In genomic region chr2:166104084-166104483, GRCh38 we compare ENCODE assay signal across 38 cellular contexts. TPM values are rescaled to one million over a fixed set of nuclear protein-coding genes. Genes with fewer than 3 reads are reported as not detected.
"Had no signal": no experiment of that assay in that cellular context is flagged by ENCODE, and none has a peak within 500 bp of the region (broad histone marks: within the 10 kb centered on the region; RNA-seq: fewer than 3 reads in every experiment).

No MANE protein-coding gene starts in this region.

- H3K27me3 ChIP-seq: adrenal gland, body of pancreas, cardiac muscle cell had no signal

- H3K4me3 Mint-ChIP-seq: activated B cell treated with CpG ODN at 0.5 μM for 24 hours; activated CD4-positive, alpha-beta memory T cell treated with anti-CD3 and anti-CD28 coated beads for 36 hours; activated CD4-positive, alpha-beta T cell treated with anti-CD3 and anti-CD28 coated beads, Interleukin-2, amount 10 ng/mL, durations not matched to agents 24 days and 14 days; activated CD8-positive, alpha-beta T cell treated with anti-CD3 and anti-CD28 coated beads for 36 hours; activated naive CD4-positive, alpha-beta T cell treated with anti-CD3 and anti-CD28 coated beads for 36 hours; activated naive CD8-positive, alpha-beta T cell treated with anti-CD3 and anti-CD28 coated beads for 36 hours; activated T-cell treated with anti-CD3 and anti-CD28 coated beads, Interleukin-2, amount 50 U/mL, for 4 hours; activated T-cell treated with anti-CD3 and anti-CD28 coated beads, Interleukin-2, amount 50 U/mL, for 72 hours; activated T-helper 1 cell treated with anti-CD3 and anti-CD28 coated beads, Interleukin-12 subunit alpha, Interleukin-12 subunit beta, Interleukin-2, Interleukin-4 antibody, amounts not matched to agents 30 ng/mL and 10 ng/mL and 1 ng/mL, durations not matched to agents 14 hours and 24 hours and 36 hours; activated T-helper 17 cell treated with anti-CD3 and anti-CD28 coated beads, Interleukin-2, amount 50 U/mL, for 72 hours; central memory CD8-positive, alpha-beta T cell; T-helper 1 cell treated with Interleukin-12 subunit alpha and Interleukin-12 subunit beta and Interleukin-4 antibody, amounts not matched to agents 30 μg/mL and 1 μg/mL, for 36 hours; T-helper 2 cell treated with Interferon-gamma antibody and Interleukin-4, amounts not matched to agents 5 μg/mL and 100 μg/mL, for 36 hours had no signal

- H3K27ac Mint-ChIP-seq: activated B cell treated with CpG ODN at 0.5 μM for 24 hours; activated CD4-positive, alpha-beta memory T cell treated with anti-CD3 and anti-CD28 coated beads for 36 hours; activated CD4-positive, alpha-beta T cell treated with anti-CD3 and anti-CD28 coated beads, Interleukin-2, amount 10 ng/mL, durations not matched to agents 24 days and 14 days; activated CD8-positive, alpha-beta T cell treated with anti-CD3 and anti-CD28 coated beads for 36 hours; activated naive CD4-positive, alpha-beta T cell treated with anti-CD3 and anti-CD28 coated beads for 36 hours; activated naive CD4-positive, alpha-beta T cell treated with anti-CD3 and anti-CD28 coated beads, Interleukin-2, amount 50 U/mL, for 72 hours; activated naive CD8-positive, alpha-beta T cell treated with anti-CD3 and anti-CD28 coated beads for 36 hours; activated T-cell treated with anti-CD3 and anti-CD28 coated beads, Interleukin-2, amount 50 U/mL, for 72 hours; activated T-helper 1 cell treated with anti-CD3 and anti-CD28 coated beads, Interleukin-12 subunit alpha, Interleukin-12 subunit beta, Interleukin-2, Interleukin-4 antibody, amounts not matched to agents 30 ng/mL and 10 ng/mL and 1 ng/mL, durations not matched to agents 14 hours and 24 hours and 36 hours; activated T-helper 17 cell treated with anti-CD3 and anti-CD28 coated beads, Interleukin-2, amount 50 U/mL, for 72 hours; T-helper 1 cell treated with Interleukin-12 subunit alpha and Interleukin-12 subunit beta and Interleukin-4 antibody, amounts not matched to agents 30 μg/mL and 1 μg/mL, for 36 hours; T-helper 2 cell treated with Interferon-gamma antibody and Interleukin-4, amounts not matched to agents 5 μg/mL and 100 μg/mL, for 36 hours had no signal

- DNase-seq: activated B cell treated with CpG ODN at 0.5 μM for 24 hours; activated CD4-positive, alpha-beta memory T cell treated with anti-CD3 and anti-CD28 coated beads for 36 hours; activated CD4-positive, alpha-beta T cell treated with anti-CD3 and anti-CD28 coated beads for 4 hours; activated CD4-positive, alpha-beta T cell treated with anti-CD3 and anti-CD28 coated beads, Interleukin-2, amount 10 ng/mL, durations not matched to agents 24 days and 14 days; activated CD4-positive, alpha-beta T cell treated with anti-CD3 and anti-CD28 coated beads, Interleukin-2, amount 50 U/mL, for 1 hour; activated CD4-positive, alpha-beta T cell treated with anti-CD3 and anti-CD28 coated beads, Interleukin-2, amount 50 U/mL, for 4 hours; activated CD4-positive, CD25-positive, alpha-beta regulatory T cell treated with anti-CD3 and anti-CD28 coated beads, Interleukin-2, amount 50 U/mL, for 72 hours; activated CD8-positive, alpha-beta memory T cell treated with anti-CD3 and anti-CD28 coated beads, Interleukin-2, amount 50 U/mL, for 4 hours; activated CD8-positive, alpha-beta T cell treated with anti-CD3 and anti-CD28 coated beads for 36 hours; activated effector memory CD4-positive, alpha-beta T cell treated with anti-CD3 and anti-CD28 coated beads, Interleukin-2, amount 50 U/mL, for 16 hours; activated gamma-delta T cell treated with Interleukin-2 at 50 U/mL for 16 hours; activated naive CD4-positive, alpha-beta T cell; activated naive CD4-positive, alpha-beta T cell treated with anti-CD3 and anti-CD28 coated beads for 36 hours; activated naive CD4-positive, alpha-beta T cell treated with anti-CD3 and anti-CD28 coated beads, Interleukin-2, amount 50 U/mL, for 16 hours; activated naive CD8-positive, alpha-beta T cell treated with anti-CD3 and anti-CD28 coated beads for 36 hours; activated T-cell treated with anti-CD3 and anti-CD28 coated beads for 4 hours; activated T-cell treated with anti-CD3 and anti-CD28 coated beads, Interleukin-2, amount 50 U/mL, for 1 hour; activated T-cell treated with anti-CD3 and anti-CD28 coated beads, Interleukin-2, amount 50 U/mL, for 4 hours; activated T-cell treated with anti-CD3 and anti-CD28 coated beads, Interleukin-2, amount 50 U/mL, for 72 hours; adrenal gland; amniotic stem cell; aorta; body of pancreas; caudate nucleus; cerebellar nuclear complex; T-helper 2 cell; T-helper 9 cell had no signal

- H3K4me1 ChIP-seq: adrenal gland, body of pancreas had no signal

- H3K36me3 ChIP-seq: adrenal gland, cardiac muscle cell had no signal

- H3K27me3 Mint-ChIP-seq: activated B cell treated with CpG ODN at 0.5 μM for 24 hours; activated CD4-positive, alpha-beta memory T cell treated with anti-CD3 and anti-CD28 coated beads for 36 hours; activated CD4-positive, alpha-beta T cell treated with anti-CD3 and anti-CD28 coated beads, Interleukin-2, amount 10 ng/mL, durations not matched to agents 24 days and 14 days; activated CD8-positive, alpha-beta T cell treated with anti-CD3 and anti-CD28 coated beads for 36 hours; activated naive CD8-positive, alpha-beta T cell treated with anti-CD3 and anti-CD28 coated beads for 36 hours; activated T-helper 17 cell treated with anti-CD3 and anti-CD28 coated beads, Interleukin-2, amount 50 U/mL, for 72 hours; central memory CD8-positive, alpha-beta T cell had no signal

- H3K9me3 ChIP-seq: adrenal gland, body of pancreas had no signal

- H3K9me3 Mint-ChIP-seq: activated B cell treated with CpG ODN at 0.5 μM for 24 hours; activated CD4-positive, alpha-beta memory T cell treated with anti-CD3 and anti-CD28 coated beads for 36 hours; activated CD4-positive, alpha-beta T cell treated with anti-CD3 and anti-CD28 coated beads, Interleukin-2, amount 10 ng/mL, durations not matched to agents 24 days and 14 days; activated naive CD4-positive, alpha-beta T cell treated with anti-CD3 and anti-CD28 coated beads for 36 hours; activated naive CD4-positive, alpha-beta T cell treated with anti-CD3 and anti-CD28 coated beads, Interleukin-2, amount 50 U/mL, for 72 hours; activated naive CD8-positive, alpha-beta T cell treated with anti-CD3 and anti-CD28 coated beads for 36 hours; activated T-cell treated with anti-CD3 and anti-CD28 coated beads, Interleukin-2, amount 50 U/mL, for 4 hours; activated T-helper 1 cell treated with anti-CD3 and anti-CD28 coated beads, Interleukin-12 subunit alpha, Interleukin-12 subunit beta, Interleukin-2, Interleukin-4 antibody, amounts not matched to agents 30 ng/mL and 10 ng/mL and 1 ng/mL, durations not matched to agents 14 hours and 24 hours and 36 hours; activated T-helper 17 cell treated with anti-CD3 and anti-CD28 coated beads, Interleukin-2, amount 50 U/mL, for 72 hours; central memory CD8-positive, alpha-beta T cell; T-helper 1 cell treated with Interleukin-12 subunit alpha and Interleukin-12 subunit beta and Interleukin-4 antibody, amounts not matched to agents 30 μg/mL and 1 μg/mL, for 36 hours had no signal

- H3K27ac ChIP-seq: adrenal gland, body of pancreas, cardiac muscle cell, VCaP had no signal

- H3K4me1 Mint-ChIP-seq: activated B cell treated with CpG ODN at 0.5 μM for 24 hours; activated CD4-positive, alpha-beta T cell treated with anti-CD3 and anti-CD28 coated beads, Interleukin-2, amount 10 ng/mL, durations not matched to agents 24 days and 14 days; activated naive CD8-positive, alpha-beta T cell treated with anti-CD3 and anti-CD28 coated beads for 36 hours; central memory CD8-positive, alpha-beta T cell had no signal

- H3K36me3 Mint-ChIP-seq: activated CD4-positive, alpha-beta memory T cell treated with anti-CD3 and anti-CD28 coated beads for 36 hours; activated naive CD4-positive, alpha-beta T cell treated with anti-CD3 and anti-CD28 coated beads, Interleukin-2, amount 50 U/mL, for 72 hours; activated naive CD8-positive, alpha-beta T cell treated with anti-CD3 and anti-CD28 coated beads for 36 hours had no signal

- H3K4me3 ChIP-seq: adrenal gland, body of pancreas, cardiac muscle cell had no signal

RNA-seq across cellular contexts. Expression of gene SCN1A, which starts 23.7 kb away (rescaled TPM):
- total RNA-seq: activated B cell treated with CpG ODN at 0.5 μM for 24 hours; activated CD4-positive, alpha-beta memory T cell treated with anti-CD3 and anti-CD28 coated beads for 36 hours; activated CD4-positive, alpha-beta T cell treated with anti-CD3 and anti-CD28 coated beads, Interleukin-2, amount 10 ng/mL, durations not matched to agents 24 days and 14 days; activated CD8-positive, alpha-beta memory T cell treated with anti-CD3 and anti-CD28 coated beads for 36 hours; activated CD8-positive, alpha-beta T cell treated with anti-CD3 and anti-CD28 coated beads for 36 hours; activated naive CD4-positive, alpha-beta T cell treated with anti-CD3 and anti-CD28 coated beads for 36 hours; activated naive CD4-positive, alpha-beta T cell treated with anti-CD3 and anti-CD28 coated beads, Interleukin-2, amount 50 U/mL, for 72 hours; activated naive CD8-positive, alpha-beta T cell treated with anti-CD3 and anti-CD28 coated beads for 36 hours; activated T-cell treated with anti-CD3 and anti-CD28 coated beads, Interleukin-2, amount 50 U/mL, for 4 hours; activated T-cell treated with anti-CD3 and anti-CD28 coated beads, Interleukin-2, amount 50 U/mL, for 72 hours; activated T-helper 1 cell treated with anti-CD3 and anti-CD28 coated beads, Interleukin-12 subunit alpha, Interleukin-12 subunit beta, Interleukin-2, Interleukin-4 antibody, amounts not matched to agents 30 ng/mL and 10 ng/mL and 1 ng/mL, durations not matched to agents 14 hours and 24 hours and 36 hours; activated T-helper 17 cell treated with anti-CD3 and anti-CD28 coated beads, Interleukin-2, amount 50 U/mL, for 72 hours; aorta; astrocyte; body of pancreas; bronchial epithelial cell had no signal
